In the genomic region with DNA sequence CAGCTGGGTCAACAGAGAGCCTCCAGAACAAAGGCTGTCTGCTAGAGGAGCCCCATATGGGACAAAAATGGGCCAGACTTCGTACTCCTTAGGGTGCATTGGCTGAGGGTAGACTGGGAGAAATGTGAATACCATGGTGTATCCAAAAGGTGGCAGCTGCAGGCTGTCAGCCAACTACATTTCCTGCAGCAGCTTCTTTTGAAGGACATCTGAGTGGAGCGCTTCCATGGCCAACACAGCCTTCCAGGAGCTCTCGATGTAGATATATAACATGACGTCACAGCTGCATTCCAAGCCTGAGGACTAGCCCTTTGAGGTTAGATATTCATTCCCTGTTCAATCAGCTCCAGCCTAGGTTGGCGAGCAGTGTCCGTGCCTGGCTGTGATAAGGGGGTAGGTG, we compare ENCODE assay signal across 16 cellular contexts.
A peak's percentile ranks its signal among the peaks of the same experiment; 100 is the strongest.
DNase-seq lines count a peak whose midpoint lies in the region; ATAC-seq and TF ChIP-seq lines count a peak whose summit lies in the region.
"Had no signal": no experiment of that assay in that cellular context is flagged by ENCODE, and none has a peak within 500 bp of the region (broad histone marks: within the 10 kb centered on the region; RNA-seq: fewer than 3 reads in every experiment).

No MANE protein-coding gene starts in this region.

- H3K9me3 Mint-ChIP-seq in nephron progenitor cell, result peaks cover 3% of the 10 kb centered on the region
- H3K9me3 Mint-ChIP-seq: T-helper 1 cell treated with Interleukin-12 subunit alpha and Interleukin-12 subunit beta and Interleukin-4 antibody, amounts not matched to agents 30 μg/mL and 1 μg/mL, for 36 hours had no signal

- H3K36me3 Mint-ChIP-seq in nephron progenitor cell (ENCODE audit: low read depth), result no peaks in the 10 kb centered on the region

- peak overlapping the region; percentile 56 for H3K27ac Mint-ChIP-seq in nephron progenitor cell
- H3K27ac Mint-ChIP-seq: T-helper 1 cell treated with Interleukin-12 subunit alpha and Interleukin-12 subunit beta and Interleukin-4 antibody, amounts not matched to agents 30 μg/mL and 1 μg/mL, for 36 hours had no signal

- peaks cover 9% of the 10 kb centered on the region for H3K27me3 Mint-ChIP-seq in nephron progenitor cell (ENCODE audit: low read depth, poor library complexity)

- peak in 2 of 3 experiments; percentile 6 to 19 for DNase-seq in NCI-H1417 (lab: John Stamatoyannopoulos, UW)
- DNase-seq in NCI-H1417 treated with DMSO at 0.1 percent for 48 hours (lab: John Stamatoyannopoulos, UW), result no peak
- DNase-seq in NCI-H2196 (lab: John Stamatoyannopoulos, UW; ENCODE audit: unreplicated experiment), result peak; percentile 57
- DNase-seq in epithelial cell of proximal tubule (ENCODE audit: low read depth), result no peak
- DNase-seq in nephron progenitor cell, result no peak
- DNase-seq in inferior parietal cortex (ENCODE audit: extremely low spot score), result no peak
- no peak for DNase-seq in head of caudate nucleus
- DNase-seq: activated CD4-positive, CD25-positive, alpha-beta regulatory T cell; amygdala; NCI-H1092; NCI-H524 treated with DMSO at 0.1 percent for 48 hours; ovary; small intestine; transverse colon had no signal

- H3K4me1 Mint-ChIP-seq in nephron progenitor cell, result no peaks in the 10 kb centered on the region

- no peak overlapping the region for H3K4me3 ChIP-seq in epithelial cell of proximal tubule (ENCODE audit: low read depth, low read length)
- H3K4me3 ChIP-seq: ovary, transverse colon had no signal

- ATAC-seq in GM19397 (IDR thresholded peaks at IDR 0.05; ENCODE audit: unreplicated experiment), result no peak

- no peak overlapping the region for H3K4me3 Mint-ChIP-seq in nephron progenitor cell
- H3K4me3 Mint-ChIP-seq: T-helper 1 cell treated with Interleukin-12 subunit alpha and Interleukin-12 subunit beta and Interleukin-4 antibody, amounts not matched to agents 30 μg/mL and 1 μg/mL, for 36 hours had no signal

- TF ChIP-seq CTCF in epithelial cell of proximal tubule (conservative IDR thresholded peaks at IDR 0.05; ENCODE audit: low read depth, low read length), result peak; percentile 11
- TF ChIP-seq CTCF in nephron progenitor cell (IDR thresholded peaks at IDR 0.05), result no peak

- intact Hi-C loops in head of caudate nucleus (cut with DNase I), result no loop called here

Comparison
In these comparisons a context has a peak if more than half of its experiments do, and no peak if none do; other contexts are left out.
1. DNase-seq: peak in NCI-H1417 (2 of 3) and NCI-H2196 (single experiment); none in NCI-H1417 treated with DMSO at 0.1 percent for 48 hours (single experiment), epithelial cell of proximal tubule (single experiment), nephron progenitor cell (single experiment), inferior parietal cortex (single experiment) and head of caudate nucleus (0 of 42).